Comparison of ENCODE assay signal across 23 cellular contexts in genomic region chr3:170050753-170051152, GRCh38.
"Had no signal": no experiment of that assay in that cellular context is flagged by ENCODE, and none has a peak within 500 bp of the region (broad histone marks: within the 10 kb centered on the region; RNA-seq: fewer than 3 reads in every experiment).

No MANE protein-coding gene starts in this region.

- H3K36me3 Mint-ChIP-seq: activated naive CD8-positive, alpha-beta T cell treated with anti-CD3 and anti-CD28 coated beads for 36 hours had no signal

- H3K9me3 Mint-ChIP-seq: activated CD4-positive, alpha-beta memory T cell treated with anti-CD3 and anti-CD28 coated beads, Interleukin-2, amount 10 ng/mL, durations not matched to agents 7 days and 5 days; activated naive CD4-positive, alpha-beta T cell treated with anti-CD3 and anti-CD28 coated beads for 36 hours; activated naive CD8-positive, alpha-beta T cell treated with anti-CD3 and anti-CD28 coated beads for 36 hours; activated T-helper 17 cell treated with anti-CD3 and anti-CD28 coated beads, Interleukin-2, amount 50 U/mL, for 72 hours had no signal

- H3K27me3 Mint-ChIP-seq: activated CD4-positive, alpha-beta memory T cell treated with anti-CD3 and anti-CD28 coated beads, Interleukin-2, amount 10 ng/mL, durations not matched to agents 7 days and 5 days; activated naive CD8-positive, alpha-beta T cell treated with anti-CD3 and anti-CD28 coated beads for 36 hours; activated T-helper 17 cell treated with anti-CD3 and anti-CD28 coated beads, Interleukin-2, amount 50 U/mL, for 72 hours; T-helper 17 cell had no signal

- DNase-seq: activated CD4-positive, alpha-beta memory T cell treated with anti-CD3 and anti-CD28 coated beads, Interleukin-2, amount 10 ng/mL, durations not matched to agents 7 days and 5 days; activated CD4-positive, alpha-beta T cell treated with anti-CD3 and anti-CD28 coated beads, Interleukin-2, amount 50 U/mL, for 1 hour; activated CD4-positive, CD25-positive, alpha-beta regulatory T cell; activated gamma-delta T cell; activated naive CD4-positive, alpha-beta T cell treated with anti-CD3 and anti-CD28 coated beads for 36 hours; activated naive CD8-positive, alpha-beta T cell treated with anti-CD3 and anti-CD28 coated beads for 36 hours; activated T-cell treated with anti-CD3 and anti-CD28 coated beads for 4 hours; activated T-cell treated with anti-CD3 and anti-CD28 coated beads, Interleukin-2, amount 50 U/mL, for 48 hours; caudate nucleus; NCI-H1092; NCI-H1417; NCI-H1930; NCI-H2107; NCI-H2171 treated with DMSO at 0.1 percent for 48 hours; NCI-H345; NCI-H510A; NCI-H526 treated with DMSO at 0.1 percent for 48 hours; NCI-H82; SIG-M5; T-helper 17 cell; T-helper 9 cell had no signal

- H3K27ac Mint-ChIP-seq: activated CD4-positive, alpha-beta memory T cell treated with anti-CD3 and anti-CD28 coated beads, Interleukin-2, amount 10 ng/mL, durations not matched to agents 7 days and 5 days; activated naive CD4-positive, alpha-beta T cell treated with anti-CD3 and anti-CD28 coated beads for 36 hours; activated naive CD8-positive, alpha-beta T cell treated with anti-CD3 and anti-CD28 coated beads for 36 hours; activated T-helper 17 cell treated with anti-CD3 and anti-CD28 coated beads, Interleukin-2, amount 50 U/mL, for 72 hours; T-helper 17 cell had no signal

- H3K27ac ChIP-seq: KMS-11 had no signal

- H3K4me3 Mint-ChIP-seq: activated CD4-positive, alpha-beta memory T cell treated with anti-CD3 and anti-CD28 coated beads, Interleukin-2, amount 10 ng/mL, durations not matched to agents 7 days and 5 days; activated naive CD4-positive, alpha-beta T cell treated with anti-CD3 and anti-CD28 coated beads for 36 hours; activated naive CD8-positive, alpha-beta T cell treated with anti-CD3 and anti-CD28 coated beads for 36 hours; activated T-helper 17 cell treated with anti-CD3 and anti-CD28 coated beads, Interleukin-2, amount 50 U/mL, for 72 hours; T-helper 17 cell had no signal

- ATAC-seq: activated T-helper 17 cell treated with anti-CD3 and anti-CD28 coated beads, Interleukin-2, amount 50 U/mL, for 72 hours; T-helper 17 cell had no signal
